Comparison of ENCODE assay signal across 21 cellular contexts in genomic region chr4:55447108-55447708, GRCh38.
"Had no signal": no experiment of that assay in that cellular context is flagged by ENCODE, and none has a peak within 500 bp of the region (broad histone marks: within the 10 kb centered on the region; RNA-seq: fewer than 3 reads in every experiment).

No MANE protein-coding gene starts in this region.

- ATAC-seq: activated CD4-positive, CD25-positive, alpha-beta regulatory T cell treated with anti-CD3 and anti-CD28 coated beads, Interleukin-2, amount 50 U/mL, for 24 hours; activated CD8-positive, alpha-beta T cell treated with anti-CD3 and anti-CD28 coated beads, Interleukin-2, amount 10 ng/mL, durations not matched to agents 7 days and 5 days; activated naive CD8-positive, alpha-beta T cell treated with anti-CD3 and anti-CD28 coated beads, Interleukin-2, amount 50 U/mL, for 24 hours; natural killer cell treated with Interleukin-12 subunit alpha and Interleukin-12 subunit beta and Interleukin-15 and Interleukin-18, amount 100 ng/mL, for 72 hours; T-helper 17 cell had no signal

- H3K27me3 Mint-ChIP-seq: activated naive CD8-positive, alpha-beta T cell treated with anti-CD3 and anti-CD28 coated beads, Interleukin-2, amount 50 U/mL, for 24 hours; brain; dendritic cell treated with granulocyte-macrophage colony-stimulating factor and Interleukin-4, amounts not matched to agents 40 ng/mL and 50 ng/mL, for 4 days; natural killer cell treated with Interleukin-12 subunit alpha and Interleukin-12 subunit beta and Interleukin-15 and Interleukin-18, amount 100 ng/mL, for 72 hours; T-helper 17 cell; type B pancreatic cell had no signal

- DNase-seq: activated CD4-positive, alpha-beta T cell treated with anti-CD3 and anti-CD28 coated beads, Interleukin-2, amount 50 U/mL, for 1 hour; activated CD8-positive, alpha-beta T cell treated with anti-CD3 and anti-CD28 coated beads, Interleukin-2, amount 10 ng/mL, durations not matched to agents 7 days and 5 days; activated gamma-delta T cell; activated naive CD4-positive, alpha-beta T cell treated with anti-CD3 and anti-CD28 coated beads, Interleukin-2, amount 50 U/mL, for 16 hours; activated naive CD8-positive, alpha-beta T cell treated with anti-CD3 and anti-CD28 coated beads, Interleukin-2, amount 50 U/mL, for 24 hours; anterior cingulate cortex; effector CD8-positive, alpha-beta T cell; erythroblast; foreskin melanocyte; hippocampal formation; ovary; spleen; stimulated activated CD4-positive, alpha-beta T cell treated with anti-CD3 and anti-CD28 coated beads, Interleukin-4, amount 100 ng/mL, for 1 hour; T-helper 17 cell; testis had no signal

- H3K4me3 Mint-ChIP-seq: activated CD8-positive, alpha-beta T cell treated with anti-CD3 and anti-CD28 coated beads, Interleukin-2, amount 10 ng/mL, durations not matched to agents 7 days and 5 days; activated naive CD8-positive, alpha-beta T cell treated with anti-CD3 and anti-CD28 coated beads, Interleukin-2, amount 50 U/mL, for 24 hours; activated T-helper 1 cell treated with anti-CD3 and anti-CD28 coated beads, Interleukin-12 subunit alpha, Interleukin-12 subunit beta, Interleukin-2, Interleukin-4 antibody, amounts not matched to agents 30 ng/mL and 10 ng/mL and 1 ng/mL, durations not matched to agents 14 hours and 24 hours and 36 hours; brain; dendritic cell treated with granulocyte-macrophage colony-stimulating factor and Interleukin-4, amounts not matched to agents 40 ng/mL and 50 ng/mL, for 4 days; natural killer cell treated with Interleukin-12 subunit alpha and Interleukin-12 subunit beta and Interleukin-15 and Interleukin-18, amount 100 ng/mL, for 72 hours; T-helper 17 cell; type B pancreatic cell had no signal

- H3K9me3 Mint-ChIP-seq: activated naive CD8-positive, alpha-beta T cell treated with anti-CD3 and anti-CD28 coated beads, Interleukin-2, amount 50 U/mL, for 24 hours; activated T-helper 1 cell treated with anti-CD3 and anti-CD28 coated beads, Interleukin-12 subunit alpha, Interleukin-12 subunit beta, Interleukin-2, Interleukin-4 antibody, amounts not matched to agents 30 ng/mL and 10 ng/mL and 1 ng/mL, durations not matched to agents 14 hours and 24 hours and 36 hours; brain; dendritic cell treated with granulocyte-macrophage colony-stimulating factor and Interleukin-4, amounts not matched to agents 40 ng/mL and 50 ng/mL, for 4 days; natural killer cell treated with Interleukin-12 subunit alpha and Interleukin-12 subunit beta and Interleukin-15 and Interleukin-18, amount 100 ng/mL, for 72 hours; type B pancreatic cell had no signal

- H3K27ac Mint-ChIP-seq: activated CD8-positive, alpha-beta T cell treated with anti-CD3 and anti-CD28 coated beads, Interleukin-2, amount 10 ng/mL, durations not matched to agents 7 days and 5 days; activated naive CD8-positive, alpha-beta T cell treated with anti-CD3 and anti-CD28 coated beads, Interleukin-2, amount 50 U/mL, for 24 hours; activated T-helper 1 cell treated with anti-CD3 and anti-CD28 coated beads, Interleukin-12 subunit alpha, Interleukin-12 subunit beta, Interleukin-2, Interleukin-4 antibody, amounts not matched to agents 30 ng/mL and 10 ng/mL and 1 ng/mL, durations not matched to agents 14 hours and 24 hours and 36 hours; brain; dendritic cell treated with granulocyte-macrophage colony-stimulating factor and Interleukin-4, amounts not matched to agents 40 ng/mL and 50 ng/mL, for 4 days; natural killer cell treated with Interleukin-12 subunit alpha and Interleukin-12 subunit beta and Interleukin-15 and Interleukin-18, amount 100 ng/mL, for 72 hours; T-helper 17 cell; type B pancreatic cell had no signal
